ENCODE assay signal across 2 cellular contexts in the genomic region with DNA sequence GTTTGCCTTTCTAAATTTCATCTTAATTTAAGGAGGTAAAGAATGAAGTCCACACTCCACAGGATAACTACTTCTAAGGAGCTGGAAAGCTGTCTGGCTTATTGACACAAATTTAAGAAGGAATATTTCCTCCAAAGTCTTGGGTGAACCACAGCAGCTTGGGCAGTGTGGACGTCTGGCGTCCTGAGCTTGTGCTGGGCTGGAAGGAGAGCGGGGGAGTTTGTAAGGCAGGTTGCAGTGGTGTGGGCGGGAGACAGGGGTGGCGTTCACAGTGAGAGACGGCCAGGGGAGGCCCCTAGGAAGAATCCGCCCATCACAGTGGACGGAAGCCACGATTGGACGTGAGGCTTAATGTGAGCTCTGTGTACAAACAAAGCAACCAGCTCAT.
TF ChIP-seq lines count a peak whose summit lies in the region.

No MANE protein-coding gene starts in this region.

TF ChIP-seq in IMR-90, 13 proteins besides CTCF, POLR2A, EP300 and RAD21:
- TF ChIP-seq RCOR1 (IDR thresholded peaks at IDR 0.05; ENCODE audit: insufficient replicate concordance, low read length) (no peak), FOS (IDR thresholded peaks at IDR 0.05; ENCODE audit: low read depth, low read length) (no peak), CEBPB (IDR thresholded peaks at IDR 0.05; ENCODE audit: low read depth, low read length) (no peak), MAZ (IDR thresholded peaks at IDR 0.05; ENCODE audit: borderline replicate concordance, low read depth, low read length) (no peak), SMC3 (IDR thresholded peaks at IDR 0.05; ENCODE audit: low read depth, low read length) (no peak), RFX5 (IDR thresholded peaks at IDR 0.05; ENCODE audit: low read depth, low read length) (no peak), BHLHE40 (IDR thresholded peaks at IDR 0.05; ENCODE audit: low read depth, low read length) (no peak), MAFK (IDR thresholded peaks at IDR 0.05; ENCODE audit: low read depth, low read length) (no peak), MXI1 (IDR thresholded peaks at IDR 0.05; ENCODE audit: borderline replicate concordance, low read depth, low read length) (no peak), CHD1 (IDR thresholded peaks at IDR 0.05; ENCODE audit: low read depth, low read length) (no peak), NFE2L2 (IDR thresholded peaks at IDR 0.05; ENCODE audit: low read depth, low read length) (no peak)
- TF ChIP-seq, protein P1, sequence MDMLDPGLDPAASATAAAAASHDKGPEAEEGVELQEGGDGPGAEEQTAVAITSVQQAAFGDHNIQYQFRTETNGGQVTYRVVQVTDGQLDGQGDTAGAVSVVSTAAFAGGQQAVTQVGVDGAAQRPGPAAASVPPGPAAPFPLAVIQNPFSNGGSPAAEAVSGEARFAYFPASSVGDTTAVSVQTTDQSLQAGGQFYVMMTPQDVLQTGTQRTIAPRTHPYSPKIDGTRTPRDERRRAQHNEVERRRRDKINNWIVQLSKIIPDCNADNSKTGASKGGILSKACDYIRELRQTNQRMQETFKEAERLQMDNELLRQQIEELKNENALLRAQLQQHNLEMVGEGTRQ (IDR thresholded peaks at IDR 0.05; ENCODE audit: low read depth, low read length) = no peak
- TF ChIP-seq, protein P2, sequence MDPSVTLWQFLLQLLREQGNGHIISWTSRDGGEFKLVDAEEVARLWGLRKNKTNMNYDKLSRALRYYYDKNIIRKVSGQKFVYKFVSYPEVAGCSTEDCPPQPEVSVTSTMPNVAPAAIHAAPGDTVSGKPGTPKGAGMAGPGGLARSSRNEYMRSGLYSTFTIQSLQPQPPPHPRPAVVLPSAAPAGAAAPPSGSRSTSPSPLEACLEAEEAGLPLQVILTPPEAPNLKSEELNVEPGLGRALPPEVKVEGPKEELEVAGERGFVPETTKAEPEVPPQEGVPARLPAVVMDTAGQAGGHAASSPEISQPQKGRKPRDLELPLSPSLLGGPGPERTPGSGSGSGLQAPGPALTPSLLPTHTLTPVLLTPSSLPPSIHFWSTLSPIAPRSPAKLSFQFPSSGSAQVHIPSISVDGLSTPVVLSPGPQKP (IDR thresholded peaks at IDR 0.05; ENCODE audit: borderline replicate concordance, low read depth, low read length) = no peak

TF ChIP-seq in K562, 482 proteins besides CTCF, POLR2A, EP300 and RAD21 (continues in another document):
- TF ChIP-seq SMAD2 (IDR thresholded peaks at IDR 0.05; ENCODE audit: low read depth, low read length) (no peak), GABPB1 (CRISPR knock-in tag; IDR thresholded peaks at IDR 0.05) (0 out of 2 replicates have a peak, but pooled peaks have one; percentile 4), MXI1 (IDR thresholded peaks at IDR 0.05; ENCODE audit: low read depth, low read length) (no peak), NRF1 (conservative IDR thresholded peaks at IDR 0.05 in 1 of 2, IDR thresholded peaks at IDR 0.05 in 1 of 2) (peak; percentile 45 to 46; a peak in 2 of 4 replicates), MCM5 (IDR thresholded peaks at IDR 0.05; ENCODE audit: low read depth) (no peak), PURB (CRISPR knock-in tag; IDR thresholded peaks at IDR 0.05; ENCODE audit: low read depth) (no peak), ZNF133 (CRISPR knock-in tag; IDR thresholded peaks at IDR 0.05) (no peak), PTRF (tag; IDR thresholded peaks at IDR 0.05) (no peak), SIRT6 (IDR thresholded peaks at IDR 0.05; ENCODE audit: low read depth, low read length) (no peak), MTA3 (IDR thresholded peaks at IDR 0.05; ENCODE audit: borderline replicate concordance) (0 out of 2 replicates have a peak, but pooled peaks have one; percentile 29), ARHGAP35 (IDR thresholded peaks at IDR 0.05; ENCODE audit: partially characterized antibody) (no peak), ETV6 (IDR thresholded peaks at IDR 0.05; ENCODE audit: borderline replicate concordance in 1 of 2, low read depth in 2 of 2, low read length in 1 of 2) (no peak), ETV6 (CRISPR knock-in tag; IDR thresholded peaks at IDR 0.05; ENCODE audit: borderline replicate concordance) (no peak), RBM39 (optimal IDR thresholded peaks at IDR 0.05; ENCODE audit: low read depth, low read length) (no peak), ZNF140 (CRISPR knock-in tag; IDR thresholded peaks at IDR 0.05) (no peak), HDAC1 (IDR thresholded peaks at IDR 0.05) (no peak), MEF2A (IDR thresholded peaks at IDR 0.05; ENCODE audit: control insufficient read depth, low read depth, low read length) (no peak), COPS2 (conservative IDR thresholded peaks at IDR 0.05) (no peak), MEIS2 (IDR thresholded peaks at IDR 0.05; ENCODE audit: partially characterized antibody) (peak; percentile 21), YBX1 (IDR thresholded peaks at IDR 0.05) (no peak), CBX2 (IDR thresholded peaks at IDR 0.05; ENCODE audit: insufficient read depth, low read length, poor library complexity, severe bottlenecking) (no peak), RFX7 (CRISPR knock-in tag; IDR thresholded peaks at IDR 0.05) (no peak), FOXK2 (conservative IDR thresholded peaks at IDR 0.05 in 1 of 2, IDR thresholded peaks at IDR 0.05 in 1 of 2; ENCODE audit: low read depth in 2 of 2) (peak in 1 of 2 experiments; percentile 44; a peak in 1 of 4 replicates), EWSR1 (IDR thresholded peaks at IDR 0.05; ENCODE audit: borderline replicate concordance, low read depth, partially characterized antibody) (no peak), PYGO2 (tag; IDR thresholded peaks at IDR 0.05) (no peak), ZFX (CRISPR knock-in tag; IDR thresholded peaks at IDR 0.05) (no peak), NBN (IDR thresholded peaks at IDR 0.05; ENCODE audit: low read depth) (no peak), POLR2G (IDR thresholded peaks at IDR 0.05; ENCODE audit: low read depth, low read length) (peak; percentile 54; the same call in 1 of the 2 replicates), STAG1 (CRISPR knock-in tag; IDR thresholded peaks at IDR 0.05; ENCODE audit: borderline replicate concordance) (no peak), MAFK (IDR thresholded peaks at IDR 0.05; ENCODE audit: low read length) (no peak), NCOA6 (IDR thresholded peaks at IDR 0.05) (no peak), POLR2AphosphoS5 (IDR thresholded peaks at IDR 0.05; ENCODE audit: control insufficient read depth, insufficient read depth, low read depth, low read length) (no peak), ZNF165 (CRISPR knock-in tag; IDR thresholded peaks at IDR 0.05; ENCODE audit: borderline replicate concordance) (no peak), ELF2 (CRISPR knock-in tag; IDR thresholded peaks at IDR 0.05) (no peak)
- TF ChIP-seq, protein P3, sequence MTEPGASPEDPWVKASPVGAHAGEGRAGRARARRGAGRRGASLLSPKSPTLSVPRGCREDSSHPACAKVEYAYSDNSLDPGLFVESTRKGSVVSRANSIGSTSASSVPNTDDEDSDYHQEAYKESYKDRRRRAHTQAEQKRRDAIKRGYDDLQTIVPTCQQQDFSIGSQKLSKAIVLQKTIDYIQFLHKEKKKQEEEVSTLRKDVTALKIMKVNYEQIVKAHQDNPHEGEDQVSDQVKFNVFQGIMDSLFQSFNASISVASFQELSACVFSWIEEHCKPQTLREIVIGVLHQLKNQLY (CRISPR knock-in tag; conservative IDR thresholded peaks at IDR 0.05) = no peak
- TF ChIP-seq, protein P4, sequence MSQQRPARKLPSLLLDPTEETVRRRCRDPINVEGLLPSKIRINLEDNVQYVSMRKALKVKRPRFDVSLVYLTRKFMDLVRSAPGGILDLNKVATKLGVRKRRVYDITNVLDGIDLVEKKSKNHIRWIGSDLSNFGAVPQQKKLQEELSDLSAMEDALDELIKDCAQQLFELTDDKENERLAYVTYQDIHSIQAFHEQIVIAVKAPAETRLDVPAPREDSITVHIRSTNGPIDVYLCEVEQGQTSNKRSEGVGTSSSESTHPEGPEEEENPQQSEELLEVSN (IDR thresholded peaks at IDR 0.05; ENCODE audit: borderline replicate concordance in 1 of 2, extremely low read depth in 1 of 2, insufficient read depth in 1 of 2, insufficient read length in 1 of 2, low read depth in 1 of 2, low read length in 1 of 2, poor library complexity in 1 of 2, severe bottlenecking in 1 of 2) = peak in 1 of 2 experiments; percentile 33
- TF ChIP-seq, protein P5, sequence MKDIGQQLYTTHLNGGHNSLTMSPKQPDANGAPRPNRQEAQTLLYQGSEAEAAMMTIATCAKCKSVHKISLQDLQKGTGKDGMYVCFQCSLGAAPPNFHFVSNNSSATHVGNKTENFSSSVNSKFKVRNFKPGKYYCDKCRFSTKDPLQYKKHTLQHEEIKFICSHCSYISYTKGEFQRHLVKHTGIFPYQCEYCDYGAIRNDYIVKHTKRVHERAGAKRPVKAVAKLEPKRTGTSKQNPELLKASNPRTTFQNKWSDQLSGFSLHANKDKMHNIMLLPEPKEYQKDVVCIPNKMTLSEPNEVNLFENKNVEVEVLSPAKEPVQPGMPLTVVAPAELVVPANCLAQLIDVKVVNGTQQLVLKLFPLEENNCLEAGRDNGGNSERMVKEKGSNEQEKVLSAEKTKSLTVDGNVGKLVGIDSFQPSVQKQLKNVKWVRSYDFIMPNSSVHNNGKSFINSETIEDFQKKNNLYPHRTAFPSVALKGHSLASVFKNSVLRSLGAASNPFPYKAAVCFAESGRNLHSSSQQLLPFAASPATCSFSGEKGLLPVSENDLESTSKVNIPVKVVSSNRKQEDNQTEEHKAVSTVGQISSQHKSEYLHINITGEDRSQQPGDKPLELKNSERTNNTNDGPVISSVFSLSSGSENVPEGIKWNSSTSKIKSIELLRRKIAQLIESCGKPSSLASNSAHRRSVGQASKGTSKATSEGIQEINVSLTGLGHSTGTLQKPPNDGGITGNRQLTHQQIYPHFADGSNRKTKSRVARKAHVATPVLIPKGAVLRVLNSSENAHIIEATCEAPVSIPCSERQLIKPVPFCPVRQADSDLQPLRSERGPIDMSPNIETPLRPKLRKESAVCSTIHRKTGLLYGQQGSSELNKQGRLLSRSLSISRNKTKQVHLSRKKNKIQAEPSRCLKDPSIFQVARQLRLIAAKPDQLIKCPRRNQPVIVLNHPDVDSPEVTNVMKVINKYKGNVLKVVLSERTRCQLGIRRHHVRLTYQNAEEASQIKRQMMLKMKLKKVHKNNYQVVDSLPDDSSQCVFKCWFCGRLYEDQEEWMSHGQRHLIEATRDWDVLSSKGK (CRISPR knock-in tag; IDR thresholded peaks at IDR 0.05) = no peak
- TF ChIP-seq, protein P6, sequence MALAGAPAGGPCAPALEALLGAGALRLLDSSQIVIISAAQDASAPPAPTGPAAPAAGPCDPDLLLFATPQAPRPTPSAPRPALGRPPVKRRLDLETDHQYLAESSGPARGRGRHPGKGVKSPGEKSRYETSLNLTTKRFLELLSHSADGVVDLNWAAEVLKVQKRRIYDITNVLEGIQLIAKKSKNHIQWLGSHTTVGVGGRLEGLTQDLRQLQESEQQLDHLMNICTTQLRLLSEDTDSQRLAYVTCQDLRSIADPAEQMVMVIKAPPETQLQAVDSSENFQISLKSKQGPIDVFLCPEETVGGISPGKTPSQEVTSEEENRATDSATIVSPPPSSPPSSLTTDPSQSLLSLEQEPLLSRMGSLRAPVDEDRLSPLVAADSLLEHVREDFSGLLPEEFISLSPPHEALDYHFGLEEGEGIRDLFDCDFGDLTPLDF (CRISPR knock-in tag; IDR thresholded peaks at IDR 0.05) = peak; percentile 24; the same call in 1 of the 2 replicates
- TF ChIP-seq, protein P7, sequence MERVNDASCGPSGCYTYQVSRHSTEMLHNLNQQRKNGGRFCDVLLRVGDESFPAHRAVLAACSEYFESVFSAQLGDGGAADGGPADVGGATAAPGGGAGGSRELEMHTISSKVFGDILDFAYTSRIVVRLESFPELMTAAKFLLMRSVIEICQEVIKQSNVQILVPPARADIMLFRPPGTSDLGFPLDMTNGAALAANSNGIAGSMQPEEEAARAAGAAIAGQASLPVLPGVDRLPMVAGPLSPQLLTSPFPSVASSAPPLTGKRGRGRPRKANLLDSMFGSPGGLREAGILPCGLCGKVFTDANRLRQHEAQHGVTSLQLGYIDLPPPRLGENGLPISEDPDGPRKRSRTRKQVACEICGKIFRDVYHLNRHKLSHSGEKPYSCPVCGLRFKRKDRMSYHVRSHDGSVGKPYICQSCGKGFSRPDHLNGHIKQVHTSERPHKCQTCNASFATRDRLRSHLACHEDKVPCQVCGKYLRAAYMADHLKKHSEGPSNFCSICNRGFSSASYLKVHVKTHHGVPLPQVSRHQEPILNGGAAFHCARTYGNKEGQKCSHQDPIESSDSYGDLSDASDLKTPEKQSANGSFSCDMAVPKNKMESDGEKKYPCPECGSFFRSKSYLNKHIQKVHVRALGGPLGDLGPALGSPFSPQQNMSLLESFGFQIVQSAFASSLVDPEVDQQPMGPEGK (CRISPR knock-in tag; IDR thresholded peaks at IDR 0.05; ENCODE audit: borderline replicate concordance) = no peak
- TF ChIP-seq, protein P8, sequence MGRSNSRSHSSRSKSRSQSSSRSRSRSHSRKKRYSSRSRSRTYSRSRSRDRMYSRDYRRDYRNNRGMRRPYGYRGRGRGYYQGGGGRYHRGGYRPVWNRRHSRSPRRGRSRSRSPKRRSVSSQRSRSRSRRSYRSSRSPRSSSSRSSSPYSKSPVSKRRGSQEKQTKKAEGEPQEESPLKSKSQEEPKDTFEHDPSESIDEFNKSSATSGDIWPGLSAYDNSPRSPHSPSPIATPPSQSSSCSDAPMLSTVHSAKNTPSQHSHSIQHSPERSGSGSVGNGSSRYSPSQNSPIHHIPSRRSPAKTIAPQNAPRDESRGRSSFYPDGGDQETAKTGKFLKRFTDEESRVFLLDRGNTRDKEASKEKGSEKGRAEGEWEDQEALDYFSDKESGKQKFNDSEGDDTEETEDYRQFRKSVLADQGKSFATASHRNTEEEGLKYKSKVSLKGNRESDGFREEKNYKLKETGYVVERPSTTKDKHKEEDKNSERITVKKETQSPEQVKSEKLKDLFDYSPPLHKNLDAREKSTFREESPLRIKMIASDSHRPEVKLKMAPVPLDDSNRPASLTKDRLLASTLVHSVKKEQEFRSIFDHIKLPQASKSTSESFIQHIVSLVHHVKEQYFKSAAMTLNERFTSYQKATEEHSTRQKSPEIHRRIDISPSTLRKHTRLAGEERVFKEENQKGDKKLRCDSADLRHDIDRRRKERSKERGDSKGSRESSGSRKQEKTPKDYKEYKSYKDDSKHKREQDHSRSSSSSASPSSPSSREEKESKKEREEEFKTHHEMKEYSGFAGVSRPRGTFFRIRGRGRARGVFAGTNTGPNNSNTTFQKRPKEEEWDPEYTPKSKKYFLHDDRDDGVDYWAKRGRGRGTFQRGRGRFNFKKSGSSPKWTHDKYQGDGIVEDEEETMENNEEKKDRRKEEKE (IDR thresholded peaks at IDR 0.05; ENCODE audit: borderline replicate concordance in 1 of 2, control insufficient read depth in 1 of 2, low read depth in 2 of 2, low read length in 1 of 2) = no peak
